ENCODE assay signal across 19 cellular contexts in genomic region chr20:41552295-41553068, GRCh38.
A peak's percentile ranks its signal among the peaks of the same experiment; 100 is the strongest.
DNase-seq lines count a peak whose midpoint lies in the region; ATAC-seq and TF ChIP-seq lines count a peak whose summit lies in the region.
"Had no signal": no experiment of that assay in that cellular context is flagged by ENCODE, and none has a peak within 500 bp of the region (broad histone marks: within the 10 kb centered on the region; RNA-seq: fewer than 3 reads in every experiment).

No MANE protein-coding gene starts in this region.

- H3K4me2 ChIP-seq in osteoblast (ENCODE audit: insufficient read depth, low read length), result no peak overlapping the region
- H3K4me2 ChIP-seq: GM23338, KMS-11 had no signal

- no peak overlapping the region for H3K4me3 ChIP-seq in osteoblast (ENCODE audit: insufficient read depth, low read length)
- no peak overlapping the region for H3K4me3 ChIP-seq in foreskin fibroblast (ENCODE audit: low read depth in 1 of 2, low read length in 2 of 2)
- H3K4me3 ChIP-seq: GM23338 had no signal

- H3K9me3 ChIP-seq in osteoblast (ENCODE audit: low read depth, low read length), result no peaks in the 10 kb centered on the region

- no peak overlapping the region for H3K27ac ChIP-seq in osteoblast (ENCODE audit: low read depth, low read length)
- H3K27ac ChIP-seq: KMS-11 had no signal

- H3K4me3 Mint-ChIP-seq in activated naive CD8-positive, alpha-beta T cell treated with anti-CD3 and anti-CD28 coated beads, Interleukin-2, amount 10 ng/mL, durations not matched to agents 7 days and 5 days, result no peak overlapping the region
- H3K4me3 Mint-ChIP-seq in activated naive CD8-positive, alpha-beta T cell treated with anti-CD3 and anti-CD28 coated beads for 36 hours, result no peak overlapping the region
- no peak overlapping the region for H3K4me3 Mint-ChIP-seq in activated naive CD8-positive, alpha-beta T cell treated with anti-CD3 and anti-CD28 coated beads, Interleukin-2, amount 50 U/mL, for 24 hours
- H3K4me3 Mint-ChIP-seq: CD4-positive, alpha-beta memory T cell; GM23338 had no signal

- H4K20me1 ChIP-seq in osteoblast (ENCODE audit: insufficient read depth, low read length), result peaks cover 45% of the 10 kb centered on the region

- peaks cover 6% of the 10 kb centered on the region for H3K9me3 Mint-ChIP-seq in activated naive CD8-positive, alpha-beta T cell treated with anti-CD3 and anti-CD28 coated beads, Interleukin-2, amount 10 ng/mL, durations not matched to agents 7 days and 5 days
- peaks cover 14% of the 10 kb centered on the region for H3K9me3 Mint-ChIP-seq in activated naive CD8-positive, alpha-beta T cell treated with anti-CD3 and anti-CD28 coated beads for 36 hours
- peaks cover 13% of the 10 kb centered on the region for H3K9me3 Mint-ChIP-seq in activated naive CD8-positive, alpha-beta T cell treated with anti-CD3 and anti-CD28 coated beads, Interleukin-2, amount 50 U/mL, for 24 hours

- no peaks in the 10 kb centered on the region for H3K36me3 ChIP-seq in osteoblast (ENCODE audit: insufficient read depth, low read length)

- no peaks in the 10 kb centered on the region for H3K4me1 ChIP-seq in osteoblast (ENCODE audit: insufficient read depth, low read length)

- TF ChIP-seq POLR2A in erythroblast (IDR thresholded peaks at IDR 0.05; ENCODE audit: low read length), result no peak

- peaks cover 40% of the 10 kb centered on the region for H3K79me2 ChIP-seq in osteoblast (ENCODE audit: insufficient read depth, low read length)

- POLR2A ChIA-PET in activated naive CD8-positive, alpha-beta T cell treated with anti-CD3 and anti-CD28 coated beads, Interleukin-2, amount 10 ng/mL, durations not matched to agents 7 days and 5 days (lab: Charles Lee), result no interaction called here

- no peaks in the 10 kb centered on the region for H3K27me3 Mint-ChIP-seq in activated naive CD8-positive, alpha-beta T cell treated with anti-CD3 and anti-CD28 coated beads, Interleukin-2, amount 10 ng/mL, durations not matched to agents 7 days and 5 days
- no peaks in the 10 kb centered on the region for H3K27me3 Mint-ChIP-seq in activated naive CD8-positive, alpha-beta T cell treated with anti-CD3 and anti-CD28 coated beads for 36 hours
- H3K27me3 Mint-ChIP-seq in activated naive CD8-positive, alpha-beta T cell treated with anti-CD3 and anti-CD28 coated beads, Interleukin-2, amount 50 U/mL, for 24 hours, result no peaks in the 10 kb centered on the region
- H3K27me3 Mint-ChIP-seq: CD4-positive, alpha-beta memory T cell had no signal

- no peak overlapping the region for H2AFZ ChIP-seq in osteoblast (ENCODE audit: low read length)
- H2AFZ ChIP-seq: GM23338 had no signal

- DNase-seq in activated naive CD8-positive, alpha-beta T cell treated with anti-CD3 and anti-CD28 coated beads, Interleukin-2, amount 10 ng/mL, durations not matched to agents 7 days and 5 days, result no peak
- DNase-seq in activated naive CD8-positive, alpha-beta T cell treated with anti-CD3 and anti-CD28 coated beads for 36 hours, result no peak
- no peak for DNase-seq in activated naive CD8-positive, alpha-beta T cell treated with anti-CD3 and anti-CD28 coated beads, Interleukin-2, amount 50 U/mL, for 24 hours
- DNase-seq in osteoblast (ENCODE audit: insufficient read length, low spot score, missing footprints), result peak; percentile 66
- DNase-seq in erythroblast (lab: John Stamatoyannopoulos, UW), result no peak
- no peak for DNase-seq in DMS 273 treated with DMSO at 0.1 percent for 48 hours (lab: John Stamatoyannopoulos, UW)
- DNase-seq in foreskin fibroblast, result no peak
- DNase-seq: CD4-positive, alpha-beta memory T cell; GF-D8; HCEC 1CT; NCI-H1417 treated with DMSO at 0.1 percent for 48 hours; NCI-H187 treated with DMSO at 0.1 percent for 48 hours; NCI-H2227 treated with DMSO at 0.1 percent for 48 hours; NCI-H510A treated with DMSO at 0.1 percent for 48 hours; NCI-H774; OCI-M1; SHP77 had no signal

- no peaks in the 10 kb centered on the region for H3K4me1 Mint-ChIP-seq in activated naive CD8-positive, alpha-beta T cell treated with anti-CD3 and anti-CD28 coated beads, Interleukin-2, amount 10 ng/mL, durations not matched to agents 7 days and 5 days
- H3K4me1 Mint-ChIP-seq in activated naive CD8-positive, alpha-beta T cell treated with anti-CD3 and anti-CD28 coated beads for 36 hours, result peaks cover 23% of the 10 kb centered on the region
- H3K4me1 Mint-ChIP-seq in activated naive CD8-positive, alpha-beta T cell treated with anti-CD3 and anti-CD28 coated beads, Interleukin-2, amount 50 U/mL, for 24 hours, result peaks cover 25% of the 10 kb centered on the region

- no peak for ATAC-seq in activated naive CD8-positive, alpha-beta T cell treated with anti-CD3 and anti-CD28 coated beads, Interleukin-2, amount 10 ng/mL, durations not matched to agents 7 days and 5 days (ENCODE audit: low read depth)
- ATAC-seq in activated naive CD8-positive, alpha-beta T cell treated with anti-CD3 and anti-CD28 coated beads, Interleukin-2, amount 50 U/mL, for 24 hours, result no peak
- ATAC-seq: GM23338 had no signal

- peaks cover 25% of the 10 kb centered on the region for H3K36me3 Mint-ChIP-seq in activated naive CD8-positive, alpha-beta T cell treated with anti-CD3 and anti-CD28 coated beads, Interleukin-2, amount 10 ng/mL, durations not matched to agents 7 days and 5 days
- H3K36me3 Mint-ChIP-seq in activated naive CD8-positive, alpha-beta T cell treated with anti-CD3 and anti-CD28 coated beads for 36 hours, result peaks cover 46% of the 10 kb centered on the region
- H3K36me3 Mint-ChIP-seq in activated naive CD8-positive, alpha-beta T cell treated with anti-CD3 and anti-CD28 coated beads, Interleukin-2, amount 50 U/mL, for 24 hours (ENCODE audit: low read depth), result peaks cover 30% of the 10 kb centered on the region

- no peak for TF ChIP-seq CTCF in osteoblast (IDR thresholded peaks at IDR 0.05; ENCODE audit: extremely low read depth, low read depth, low read length)
- TF ChIP-seq CTCF in foreskin fibroblast (IDR thresholded peaks at IDR 0.05; ENCODE audit: low read depth, low read length), result no peak

- peak overlapping the region; percentile 8 for H3K27ac Mint-ChIP-seq in activated naive CD8-positive, alpha-beta T cell treated with anti-CD3 and anti-CD28 coated beads, Interleukin-2, amount 10 ng/mL, durations not matched to agents 7 days and 5 days
- no peak overlapping the region for H3K27ac Mint-ChIP-seq in activated naive CD8-positive, alpha-beta T cell treated with anti-CD3 and anti-CD28 coated beads for 36 hours
- peak overlapping the region; percentile 38 for H3K27ac Mint-ChIP-seq in activated naive CD8-positive, alpha-beta T cell treated with anti-CD3 and anti-CD28 coated beads, Interleukin-2, amount 50 U/mL, for 24 hours
- H3K27ac Mint-ChIP-seq: GM23338 had no signal

- no peaks in the 10 kb centered on the region for H3K27me3 ChIP-seq in osteoblast (ENCODE audit: insufficient read depth, low read length)
